In the genomic region with DNA sequence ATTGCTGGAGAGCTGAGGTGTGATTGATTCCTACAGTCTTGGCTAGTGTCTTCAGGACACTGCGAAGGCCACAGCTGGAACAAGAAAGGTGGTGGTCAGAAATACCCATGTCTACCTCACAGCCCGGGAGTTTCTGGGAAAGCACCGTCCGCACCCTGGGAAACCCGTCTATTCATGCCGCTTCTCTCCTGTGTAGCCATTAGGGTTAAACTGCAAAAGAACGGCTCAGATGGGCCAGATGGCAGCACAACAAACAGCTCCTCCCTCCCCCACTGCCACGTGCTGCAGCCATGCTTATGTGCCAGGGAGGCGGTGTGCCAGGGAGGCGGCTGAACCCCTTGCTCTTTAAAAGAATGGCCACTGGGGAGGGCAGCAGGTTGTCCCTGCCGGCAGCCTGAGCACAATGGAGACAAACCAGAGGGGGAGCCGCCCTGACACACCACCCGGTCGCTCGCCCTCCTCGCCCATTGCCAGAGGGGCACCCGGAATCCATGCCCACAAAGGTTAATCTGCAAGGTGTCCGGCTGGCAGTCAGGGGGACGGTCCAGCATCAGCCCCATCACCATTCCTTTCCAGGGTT, we compare ENCODE assay signal across 8 cellular contexts.
DNase-seq lines count a peak whose midpoint lies in the region; ATAC-seq, FAIRE-seq and TF ChIP-seq lines count a peak whose summit lies in the region.

No MANE protein-coding gene starts in this region.

- H3F3A ChIP-seq in smooth muscle cell (ENCODE audit: low read depth), result no peaks in the 10 kb centered on the region

- peak; percentile 18 for TF ChIP-seq POLR2A in GM19193 (IDR thresholded peaks at IDR 0.05; ENCODE audit: extremely low read depth, insufficient read depth, insufficient read length)

- peak overlapping the region; percentile 85 to 93 (median 89) for H3K4me3 Mint-ChIP-seq in brain

- H3K79me2 ChIP-seq in keratinocyte (ENCODE audit: control insufficient read depth, insufficient read depth, low read length), result peaks cover 90% of the 10 kb centered on the region
- H3K79me2 ChIP-seq in smooth muscle cell (ENCODE audit: low read depth), result peaks cover 91% of the 10 kb centered on the region

- 80% methylated on average over 19 of the region's 19 CpGs for WGBS in smooth muscle cell (ENCODE audit: low lambda C conversion rate)

- no peaks in the 10 kb centered on the region for H3K9me3 Mint-ChIP-seq in brain

- POLR2A ChIA-PET in AG04449 (lab: Yijun Ruan, JAX), result no interaction called here

- peaks cover 3 to 6% of the 10 kb centered on the region in 2 experiments for H3K36me3 ChIP-seq in keratinocyte (ENCODE audit: control insufficient read depth in 2 of 2, extremely low read depth in 1 of 2, insufficient read depth in 2 of 2, low read length in 2 of 2)
- no peaks in the 10 kb centered on the region for H3K36me3 ChIP-seq in smooth muscle cell (ENCODE audit: low read depth)

- peak overlapping the region; percentile 79 for H3K9ac ChIP-seq in keratinocyte (ENCODE audit: control insufficient read depth, extremely low read depth, insufficient read depth, low read length)
- no peak overlapping the region for H3K9ac ChIP-seq in smooth muscle cell (ENCODE audit: low read depth)

- CTCF ChIA-PET in AG04449 (lab: Yijun Ruan, JAX), result interaction anchor here (0.5 to 4.9 kb wide), 4 partner anchors 9 to 356 kb away, joined by 3 to 48 read pairs (median 8); no protein-coding TSS in a partner anchor

- H3K27me3 ChIP-seq in keratinocyte (ENCODE audit: control insufficient read depth, extremely low read depth, insufficient read depth, low read length), result no peaks in the 10 kb centered on the region
- no peaks in the 10 kb centered on the region for H3K27me3 ChIP-seq in smooth muscle cell (ENCODE audit: low read depth)

- no peaks in the 10 kb centered on the region for H3K36me3 Mint-ChIP-seq in brain

- peak overlapping the region; percentile 95 to 100 (median 99) for H3K27ac Mint-ChIP-seq in brain

- DNase-seq in AG04449 (ENCODE audit: low read depth, low spot score), result no peak
- DNase-seq in NCI-H774 (lab: John Stamatoyannopoulos, UW), result peak; percentile 86
- DNase-seq in keratinocyte (ENCODE audit: low read depth, low spot score), result no peak
- DNase-seq in smooth muscle cell (lab: John Stamatoyannopoulos, UW; ENCODE audit: unreplicated experiment), result no peak
- DNase-seq in GDM1 (lab: John Stamatoyannopoulos, UW), result no peak

- peaks cover 94% of the 10 kb centered on the region for H3K4me1 Mint-ChIP-seq in brain

- peak overlapping the region; percentile 69 for H3K27ac ChIP-seq in keratinocyte (ENCODE audit: control insufficient read depth, insufficient read depth, low read length)
- H3K27ac ChIP-seq in smooth muscle cell (ENCODE audit: low read depth), result no peak overlapping the region

- peak overlapping the region; percentile 84 for H3K4me2 ChIP-seq in keratinocyte (ENCODE audit: control insufficient read depth, extremely low read depth, insufficient read depth, low read depth, low read length)
- no peak overlapping the region for H3K4me2 ChIP-seq in smooth muscle cell

- H3K27me3 Mint-ChIP-seq in brain, result peaks cover 3% of the 10 kb centered on the region

- H3K4me3 ChIP-seq in AG04449 (ENCODE audit: low read depth, low read length), result peak overlapping the region; percentile 51
- H3K4me3 ChIP-seq in keratinocyte (ENCODE audit: control insufficient read depth in 2 of 3, extremely low read depth in 1 of 3, insufficient read depth in 2 of 3, low read depth in 1 of 3, low read length in 3 of 3), result peak overlapping the region; percentile 4 to 62 (median 27)
- peak overlapping the region; percentile 30 for H3K4me3 ChIP-seq in smooth muscle cell

- H4K20me1 ChIP-seq in keratinocyte (ENCODE audit: control insufficient read depth, extremely low read depth, insufficient read depth, low read length) (peaks cover 9% of the 10 kb centered on the region), smooth muscle cell (ENCODE audit: low read depth) (peaks cover 91% of the 10 kb centered on the region)

- TF ChIP-seq CTCF in AG04449 (IDR thresholded peaks at IDR 0.05; ENCODE audit: insufficient read depth, low read length, missing control alignments) (no peak), brain (conservative IDR thresholded peaks at IDR 0.05) (no peak), keratinocyte (optimal IDR thresholded peaks at IDR 0.05 in 1 of 3, IDR thresholded peaks at IDR 0.05 in 1 of 3, conservative IDR thresholded peaks at IDR 0.05 in 1 of 3; ENCODE audit: extremely low read depth in 1 of 3, insufficient read depth in 2 of 3, low read length in 3 of 3) (no peak), smooth muscle cell (IDR thresholded peaks at IDR 0.05; ENCODE audit: borderline replicate concordance, insufficient read depth, poor library complexity, severe bottlenecking) (no peak)

- peaks cover 4% of the 10 kb centered on the region for H3K9me1 ChIP-seq in keratinocyte (ENCODE audit: control insufficient read depth, extremely low read depth, insufficient read depth, low read length)

- H2AFZ ChIP-seq in keratinocyte (ENCODE audit: control insufficient read depth, low read length) (peak overlapping the region; percentile 12), smooth muscle cell (ENCODE audit: low read depth) (no peak overlapping the region)

- no peak for ATAC-seq in GM18502 (IDR thresholded peaks at IDR 0.05; ENCODE audit: poor library complexity, unreplicated experiment)

- H3K9me3 ChIP-seq in keratinocyte (ENCODE audit: control insufficient read depth, low read depth, low read length), result no peaks in the 10 kb centered on the region
- H3K9me3 ChIP-seq in smooth muscle cell (replicated peaks; ENCODE audit: low read depth), result no peaks in the 10 kb centered on the region

- peaks cover 33% of the 10 kb centered on the region for H3K4me1 ChIP-seq in keratinocyte (ENCODE audit: control insufficient read depth, extremely low read depth, insufficient read depth, low read length)
- peaks cover 16% of the 10 kb centered on the region for H3K4me1 ChIP-seq in smooth muscle cell (ENCODE audit: low read depth)

- dilution Hi-C loops in keratinocyte (cut with MboI; ENCODE audit: extremely low pct_ligation_motif_present, low sequenced_read_pairs), result no loop called here

- no peak for FAIRE-seq in keratinocyte (lab: Jason Lieb, UNC)
